Comparison of ENCODE assay signal across 29 cellular contexts in genomic region chr17:44770526-44770925, GRCh38.
"Had no signal": no experiment of that assay in that cellular context is flagged by ENCODE, and none has a peak within 500 bp of the region (broad histone marks: within the 10 kb centered on the region; RNA-seq: fewer than 3 reads in every experiment).

No MANE protein-coding gene starts in this region.

- H3K4me3 ChIP-seq: adrenal gland, body of pancreas, breast epithelium, Peyer's patch had no signal

- H3K27ac ChIP-seq: adrenal gland, body of pancreas, breast epithelium, Peyer's patch had no signal

- ATAC-seq: activated CD4-positive, alpha-beta T cell treated with anti-CD3 and anti-CD28 coated beads for 36 hours; activated CD4-positive, CD25-positive, alpha-beta regulatory T cell treated with anti-CD3 and anti-CD28 coated beads, Interleukin-2, amount 50 U/mL, for 24 hours; activated CD8-positive, alpha-beta T cell treated with anti-CD3 and anti-CD28 coated beads, Interleukin-2, amount 10 ng/mL, durations not matched to agents 7 days and 5 days; activated naive CD4-positive, alpha-beta T cell treated with anti-CD3 and anti-CD28 coated beads, Interleukin-2, amount 50 U/mL, for 72 hours; body of pancreas; PC-3; WTC11 had no signal

- H3K4me1 ChIP-seq: breast epithelium had no signal

- H3K36me3 ChIP-seq: adrenal gland, breast epithelium, Peyer's patch had no signal

- DNase-seq: activated CD4-positive, alpha-beta T cell treated with anti-CD3 and anti-CD28 coated beads for 36 hours; activated CD4-positive, alpha-beta T cell treated with anti-CD3 and anti-CD28 coated beads, Interleukin-2, amount 10 ng/mL, durations not matched to agents 7 days and 5 days; activated CD4-positive, alpha-beta T cell treated with anti-CD3 and anti-CD28 coated beads, Interleukin-2, amount 50 U/mL, for 48 hours; activated CD8-positive, alpha-beta T cell treated with anti-CD3 and anti-CD28 coated beads, Interleukin-2, amount 10 ng/mL, durations not matched to agents 7 days and 5 days; activated gamma-delta T cell; activated naive CD4-positive, alpha-beta T cell treated with Interleukin-2 at 50 U/mL for 16 hours; activated T-cell treated with anti-CD3 and anti-CD28 coated beads, Interleukin-2, amount 50 U/mL, for 24 hours; adrenal gland; body of pancreas; NCI-H1092 treated with DMSO at 0.1 percent for 48 hours; NCI-H1417; NCI-H187 treated with DMSO at 0.1 percent for 48 hours; NCI-H2081 treated with DMSO at 0.1 percent for 48 hours; NCI-H226; NCI-H446 treated with DMSO at 0.1 percent for 48 hours; NCI-H524; NCI-H69; NK-92 treated with Interleukin-12 subunit alpha and Interleukin-12 subunit beta, amount 100 ng/mL, for 24 hours; PC-3; Peyer's patch; SW 1271; T-helper 1 cell; T-helper 2 cell; T-helper 9 cell had no signal

- H3K9me3 ChIP-seq: adrenal gland, body of pancreas, breast epithelium, Peyer's patch had no signal

- FAIRE-seq: astrocyte had no signal

- H3K27me3 ChIP-seq: body of pancreas, Peyer's patch had no signal
